Comparison of ENCODE assay signal across 1 cellular context in genomic region chr22:20885557-20886323, GRCh38.
TF ChIP-seq lines count a peak whose summit lies in the region.

No MANE protein-coding gene starts in this region.

TF ChIP-seq in HepG2, 621 proteins besides CTCF, POLR2A, EP300 and RAD21 (continued from another document and continues in another):
- TF ChIP-seq DRAP1 (CRISPR knock-in tag; IDR thresholded peaks at IDR 0.05) (no peak; the same call in 1 of the 2 replicates), GZF1 (CRISPR knock-in tag; IDR thresholded peaks at IDR 0.05) (no peak), ZNF709 (CRISPR knock-in tag; IDR thresholded peaks at IDR 0.05) (no peak), YY1 (IDR thresholded peaks at IDR 0.05; ENCODE audit: insufficient read depth, insufficient replicate concordance, low read depth, low read length) (peak; percentile 44), HNRNPUL1 (IDR thresholded peaks at IDR 0.05; ENCODE audit: low read depth, low read length) (no peak), KDM4B (CRISPR knock-in tag; IDR thresholded peaks at IDR 0.05) (no peak), BORCS8-MEF2B (CRISPR knock-in tag; IDR thresholded peaks at IDR 0.05) (peak; percentile 84), CENPBD1 (CRISPR knock-in tag; IDR thresholded peaks at IDR 0.05; ENCODE audit: borderline replicate concordance, low read depth) (no peak), THAP8 (CRISPR knock-in tag; IDR thresholded peaks at IDR 0.05; ENCODE audit: borderline replicate concordance) (no peak), RNF2 (conservative IDR thresholded peaks at IDR 0.05; ENCODE audit: low read depth) (no peak), ZNF431 (CRISPR knock-in tag; IDR thresholded peaks at IDR 0.05; ENCODE audit: borderline replicate concordance, low read depth) (no peak), TAF15 (IDR thresholded peaks at IDR 0.05; ENCODE audit: low read depth, low read length, poor library complexity, severe bottlenecking) (no peak), PAXIP1 (CRISPR knock-in tag; conservative IDR thresholded peaks at IDR 0.05) (peak; percentile 59; the same call in 1 of the 2 replicates), ONECUT2 (CRISPR knock-in tag; IDR thresholded peaks at IDR 0.05) (no peak), NRL (CRISPR knock-in tag; IDR thresholded peaks at IDR 0.05; ENCODE audit: borderline replicate concordance) (no peak), EEA1 (CRISPR knock-in tag; IDR thresholded peaks at IDR 0.05; ENCODE audit: borderline replicate concordance) (no peak), SNAPC5 (CRISPR knock-in tag; IDR thresholded peaks at IDR 0.05; ENCODE audit: borderline replicate concordance) (no peak), THAP9 (CRISPR knock-in tag; IDR thresholded peaks at IDR 0.05; ENCODE audit: borderline replicate concordance) (peak; percentile 82; the same call in 1 of the 2 replicates), ZFP62 (CRISPR knock-in tag; IDR thresholded peaks at IDR 0.05) (no peak), ZNF550 (CRISPR knock-in tag; IDR thresholded peaks at IDR 0.05; ENCODE audit: borderline replicate concordance) (0 out of 2 replicates have a peak, but pooled peaks have one; percentile 39), ZNF878 (CRISPR knock-in tag; IDR thresholded peaks at IDR 0.05) (no peak), SNAPC2 (CRISPR knock-in tag; IDR thresholded peaks at IDR 0.05) (no peak), MAFK (conservative IDR thresholded peaks at IDR 0.05 in 1 of 2, IDR thresholded peaks at IDR 0.05 in 1 of 2; ENCODE audit: low read length in 2 of 2) (no peak), ZNF20 (CRISPR knock-in tag; IDR thresholded peaks at IDR 0.05) (no peak), SMAD9 (CRISPR knock-in tag; IDR thresholded peaks at IDR 0.05) (no peak), ZNF496 (CRISPR knock-in tag; IDR thresholded peaks at IDR 0.05; ENCODE audit: insufficient replicate concordance) (no peak), ZNF12 (CRISPR knock-in tag; IDR thresholded peaks at IDR 0.05) (0 out of 2 replicates have a peak, but pooled peaks have one; percentile 61), ZNF333 (CRISPR knock-in tag; IDR thresholded peaks at IDR 0.05; ENCODE audit: borderline replicate concordance) (no peak), ZFP36L2 (CRISPR knock-in tag; IDR thresholded peaks at IDR 0.05) (no peak), NR2F6 (IDR thresholded peaks at IDR 0.05) (0 out of 2 replicates have a peak, but pooled peaks have one; percentile 22), NR2F6 (CRISPR knock-in tag; IDR thresholded peaks at IDR 0.05) (peak; percentile 76), ZNF260 (CRISPR knock-in tag; IDR thresholded peaks at IDR 0.05; ENCODE audit: borderline replicate concordance, low read depth) (no peak), ATAD3A (CRISPR knock-in tag; IDR thresholded peaks at IDR 0.05) (no peak), ZNF761 (CRISPR knock-in tag; conservative IDR thresholded peaks at IDR 0.05) (peak; percentile 84; the same call in 1 of the 2 replicates), FLYWCH1 (CRISPR knock-in tag; IDR thresholded peaks at IDR 0.05) (no peak), FUBP1 (CRISPR knock-in tag; IDR thresholded peaks at IDR 0.05; ENCODE audit: borderline replicate concordance) (peak; percentile 69; the same call in 1 of the 2 replicates), ZNF724P (CRISPR knock-in tag; IDR thresholded peaks at IDR 0.05; ENCODE audit: borderline replicate concordance) (no peak; the same call in 1 of the 2 replicates), ARID3A (IDR thresholded peaks at IDR 0.05; ENCODE audit: low read depth, low read length) (no peak; the same call in 1 of the 2 replicates), KMT2B (CRISPR knock-in tag; IDR thresholded peaks at IDR 0.05) (no peak), PHF21A (CRISPR knock-in tag; IDR thresholded peaks at IDR 0.05) (peak; percentile 84), IRF9 (CRISPR knock-in tag; IDR thresholded peaks at IDR 0.05; ENCODE audit: borderline replicate concordance) (0 out of 2 replicates have a peak, but pooled peaks have one; percentile 30), ZNF234 (CRISPR knock-in tag; conservative IDR thresholded peaks at IDR 0.05) (no peak), NBN (conservative IDR thresholded peaks at IDR 0.05) (no peak), KDM1A (CRISPR knock-in tag; IDR thresholded peaks at IDR 0.05) (no peak), MBD4 (IDR thresholded peaks at IDR 0.05; ENCODE audit: borderline replicate concordance, low read length) (no peak), SIX4 (CRISPR knock-in tag; IDR thresholded peaks at IDR 0.05) (no peak), ZNF768 (CRISPR knock-in tag; IDR thresholded peaks at IDR 0.05) (peak; percentile 88), HNRNPK (IDR thresholded peaks at IDR 0.05; ENCODE audit: low read depth, low read length, poor library complexity, severe bottlenecking) (no peak), ZNF616 (CRISPR knock-in tag; IDR thresholded peaks at IDR 0.05; ENCODE audit: low read depth) (no peak), HNF4A (CRISPR knock-in tag; IDR thresholded peaks at IDR 0.05) (peak; percentile 61), FOXP1 (IDR thresholded peaks at IDR 0.05) (no peak), FOXP1 (CRISPR knock-in tag; IDR thresholded peaks at IDR 0.05) (no peak), NFRKB (IDR thresholded peaks at IDR 0.05) (no peak), ARNT (IDR thresholded peaks at IDR 0.05) (no peak), DDIT3 (CRISPR knock-in tag; IDR thresholded peaks at IDR 0.05) (no peak), PHF5A (CRISPR knock-in tag; IDR thresholded peaks at IDR 0.05; ENCODE audit: low read depth, unreplicated experiment) (no peak), ZBTB10 (CRISPR knock-in tag; IDR thresholded peaks at IDR 0.05; ENCODE audit: borderline replicate concordance) (no peak), SALL1 (CRISPR knock-in tag; IDR thresholded peaks at IDR 0.05) (peak; percentile 90), SOX6 (IDR thresholded peaks at IDR 0.05) (no peak), SOX6 (CRISPR knock-in tag; IDR thresholded peaks at IDR 0.05) (peak; percentile 73)
